10 cellular contexts compared by ENCODE assay signal in genomic region chr2:1653137-1653789, GRCh38.
DNase-seq lines count a peak whose midpoint lies in the region; ATAC-seq, FAIRE-seq and TF ChIP-seq lines count a peak whose summit lies in the region.
"Had no signal": no experiment of that assay in that cellular context is flagged by ENCODE, and none has a peak within 500 bp of the region (broad histone marks: within the 10 kb centered on the region; RNA-seq: fewer than 3 reads in every experiment).

No MANE protein-coding gene starts in this region.

- H3K9me3 ChIP-seq in liver (ENCODE audit: control insufficient read depth in 4 of 4, low read length in 3 of 4), result no peaks in the 10 kb centered on the region
- H3K9me3 ChIP-seq in HepG2 (ENCODE audit: low read length), result no peaks in the 10 kb centered on the region
- H3K9me3 ChIP-seq in esophagus squamous epithelium, result no peaks in the 10 kb centered on the region
- no peaks in the 10 kb centered on the region for H3K9me3 ChIP-seq in muscle layer of duodenum (ENCODE audit: control insufficient read depth in 1 of 2, low read length in 2 of 2)

- TF ChIP-seq CTCF in liver (IDR thresholded peaks at IDR 0.05; ENCODE audit: low read depth, low read length, missing input control) (no peak), HepG2 (CRISPR knock-in tag; IDR thresholded peaks at IDR 0.05) (no peak), esophagus squamous epithelium (IDR thresholded peaks at IDR 0.05) (no peak), osteocyte (IDR thresholded peaks at IDR 0.05) (no peak)

- TF ChIP-seq RAD21 in liver (IDR thresholded peaks at IDR 0.05) (no peak), HepG2 (CRISPR knock-in tag; IDR thresholded peaks at IDR 0.05) (no peak)

- intact Hi-C loops in HepG2 (cut with micrococcal nuclease; ENCODE audit: unreplicated experiment), result no loop called here
- intact Hi-C loops in esophagus squamous epithelium (cut with DNase I), result no loop called here

- POLR2A ChIA-PET in HepG2 (lab: Yijun Ruan, JAX), result no interaction called here

- no peaks in the 10 kb centered on the region for H3K79me2 ChIP-seq in HepG2 (ENCODE audit: insufficient read depth, low read length)

- H3K4me3 ChIP-seq in liver (ENCODE audit: low read depth in 1 of 3, low read length in 3 of 3) (no peak overlapping the region), HepG2 (replicated peaks in 1 of 3; ENCODE audit: insufficient read depth in 1 of 3, low read depth in 2 of 3, low read length in 3 of 3) (no peak overlapping the region), esophagus squamous epithelium (no peak overlapping the region), muscle layer of duodenum (ENCODE audit: low read depth in 1 of 2, low read length in 2 of 2) (no peak overlapping the region)

- no peak overlapping the region for H2AFZ ChIP-seq in HepG2 (ENCODE audit: low read length)

- H4K20me1 ChIP-seq in HepG2 (ENCODE audit: insufficient read depth, low read length), result no peaks in the 10 kb centered on the region

- no peaks in the 10 kb centered on the region for H3K9me3 Mint-ChIP-seq in osteocyte (ENCODE audit: unreplicated experiment)

- in situ Hi-C loops in HepG2 (cut with HindIII; ENCODE audit: extremely low pct_ligation_motif_present, low pct_unique_long_range_greater_than_20kb), result no loop called here

- 81% methylated on average over 20 of the region's 20 CpGs for WGBS in liver
- 39% methylated on average over 20 of the region's 20 CpGs for WGBS in HepG2 (ENCODE audit: low lambda C conversion rate)
- WGBS in esophagus squamous epithelium, 2 donors, result 55 to 61% methylated on average over 15 to 18 of the region's 20 CpGs

- BruUV-seq in HepG2 (replicated peaks; lab: Mats Ljungman, UMichigan), result no TSS peak

- no peak overlapping the region for H3K4me2 ChIP-seq in HepG2 (ENCODE audit: low read depth, low read length)

- no peak for DNase-seq in HepG2 (ENCODE audit: low spot score)
- DNase-seq in esophagus squamous epithelium (lab: John Stamatoyannopoulos, UW), result no peak
- DNase-seq in NK-92 treated with Interleukin-12 subunit alpha and Interleukin-12 subunit beta, amount 100 ng/mL, for 24 hours (lab: John Stamatoyannopoulos, UW), result no peak
- no peak for DNase-seq in NCI-H128 (lab: John Stamatoyannopoulos, UW; ENCODE audit: unreplicated experiment)
- no peak for DNase-seq in osteocyte (ENCODE audit: extremely low spot score, unreplicated experiment)
- DNase-seq: NCI-H774 had no signal

- H3K36me3 Mint-ChIP-seq in osteocyte (ENCODE audit: unreplicated experiment), result peaks cover 44% of the 10 kb centered on the region

- H3K27ac Mint-ChIP-seq in osteocyte (ENCODE audit: unreplicated experiment), result no peak overlapping the region

- no peaks in the 10 kb centered on the region for H3K27me3 Mint-ChIP-seq in osteocyte (ENCODE audit: unreplicated experiment)

- H3K27ac ChIP-seq in liver (ENCODE audit: low read depth in 1 of 2, low read length in 2 of 2) (peak overlapping the region; percentile 25 to 44), HepG2 (ENCODE audit: extremely low read length, insufficient read depth, low read length) (no peak overlapping the region), esophagus squamous epithelium (peak overlapping the region in 3 of 4 donors; percentile 26 to 80 (median 71)), muscle layer of duodenum (ENCODE audit: low read length) (peak overlapping the region; percentile 49)

- no peaks in the 10 kb centered on the region for H3K4me1 ChIP-seq in liver (ENCODE audit: control insufficient read depth in 4 of 4, insufficient read depth in 4 of 4, low read length in 3 of 4)
- no peaks in the 10 kb centered on the region for H3K4me1 ChIP-seq in HepG2 (ENCODE audit: insufficient read depth, low read length)
- peaks cover 0 to 40% (median 16%) of the 10 kb centered on the region in 3 donors for H3K4me1 ChIP-seq in esophagus squamous epithelium
- H3K4me1 ChIP-seq in muscle layer of duodenum (ENCODE audit: control insufficient read depth in 1 of 2, insufficient read depth in 2 of 2, low read length in 2 of 2), result peaks cover 8 to 31% of the 10 kb centered on the region in 2 donors

- H3K9ac ChIP-seq in liver (ENCODE audit: low read depth in 1 of 2, low read length in 2 of 2) (no peak overlapping the region), HepG2 (ENCODE audit: insufficient read depth, low read depth, low read length) (no peak overlapping the region)

- FAIRE-seq in HepG2 (lab: Jason Lieb, UNC), result no peak
- FAIRE-seq: A204.1 had no signal

- CTCF ChIA-PET in HepG2 (lab: Yijun Ruan, JAX; ENCODE audit: low intra/inter-chr PET ratio, low total read pairs), result no interaction called here

- peaks cover 9% of the 10 kb centered on the region for H3K4me1 Mint-ChIP-seq in osteocyte (ENCODE audit: unreplicated experiment)

- H3K36me3 ChIP-seq in liver (ENCODE audit: control insufficient read depth in 4 of 4, insufficient read depth in 3 of 4, low read depth in 1 of 4, low read length in 3 of 4) (no peaks in the 10 kb centered on the region), HepG2 (replicated peaks in 1 of 2; ENCODE audit: control insufficient read depth in 1 of 2, insufficient read depth in 2 of 2, low read length in 2 of 2) (no peaks in the 10 kb centered on the region), esophagus squamous epithelium (peaks cover 0 to 12% (median 7%) of the 10 kb centered on the region in 3 donors), muscle layer of duodenum (ENCODE audit: control insufficient read depth in 1 of 2, insufficient read depth in 2 of 2, low read length in 2 of 2) (peaks cover 0 to 43% of the 10 kb centered on the region in 2 donors)

- H3K4me3 Mint-ChIP-seq in osteocyte (ENCODE audit: unreplicated experiment), result no peak overlapping the region

- ATAC-seq in HepG2 (no peak), HG02973 (IDR thresholded peaks at IDR 0.05; ENCODE audit: unreplicated experiment) (no peak)

- no peaks in the 10 kb centered on the region for H3K27me3 ChIP-seq in liver (ENCODE audit: control insufficient read depth in 4 of 4, insufficient read depth in 4 of 4, low read length in 3 of 4)
- H3K27me3 ChIP-seq in HepG2 (ENCODE audit: control insufficient read depth in 1 of 2, insufficient read depth in 2 of 2, low read length in 2 of 2), result peaks cover 5 to 41% of the 10 kb centered on the region in 2 experiments; a peak in 4 of 5 replicates
- peaks cover 0 to under 1% (median 0%) of the 10 kb centered on the region in 4 donors for H3K27me3 ChIP-seq in esophagus squamous epithelium
- H3K27me3 ChIP-seq in muscle layer of duodenum (ENCODE audit: low read depth, low read length), result no peaks in the 10 kb centered on the region

- TF ChIP-seq POLR2A in HepG2 (IDR thresholded peaks at IDR 0.05; ENCODE audit: insufficient read depth in 1 of 2, low read depth in 2 of 2, low read length in 2 of 2), result no peak
- no peak for TF ChIP-seq POLR2A in esophagus squamous epithelium (IDR thresholded peaks at IDR 0.05)

- TF ChIP-seq EP300 in HepG2 (IDR thresholded peaks at IDR 0.05; ENCODE audit: low read depth in 2 of 2, low read length in 2 of 2), result no peak
- no peak for TF ChIP-seq EP300 in HepG2 (CRISPR knock-in tag; IDR thresholded peaks at IDR 0.05; ENCODE audit: borderline replicate concordance)

TF ChIP-seq in liver, 16 proteins besides CTCF, POLR2A, EP300 and RAD21:
- TF ChIP-seq TAF1 (conservative IDR thresholded peaks at IDR 0.05) (no peak), YY1 (IDR thresholded peaks at IDR 0.05) (no peak), RXRA (IDR thresholded peaks at IDR 0.05) (peak in 1 of 2 donors; percentile 37), NR2F2 (IDR thresholded peaks at IDR 0.05) (peak; percentile 14), JUND (IDR thresholded peaks at IDR 0.05) (no peak), EGR1 (IDR thresholded peaks at IDR 0.05; ENCODE audit: low read depth in 2 of 2) (no peak), ZBTB33 (IDR thresholded peaks at IDR 0.05) (no peak)
TF ChIP-seq in liver: peak in this region for 2.

TF ChIP-seq in HepG2, 621 proteins besides CTCF, POLR2A, EP300 and RAD21:
- TF ChIP-seq HMG20A (CRISPR knock-in tag; IDR thresholded peaks at IDR 0.05; ENCODE audit: borderline replicate concordance), result no peak
- no peak for TF ChIP-seq HOXD1 (CRISPR knock-in tag; IDR thresholded peaks at IDR 0.05)
- no peak for TF ChIP-seq ZNF264 (CRISPR knock-in tag; IDR thresholded peaks at IDR 0.05)
- no peak for TF ChIP-seq TBX2 (CRISPR knock-in tag; IDR thresholded peaks at IDR 0.05; ENCODE audit: borderline replicate concordance)
- no peak for TF ChIP-seq ZNF10 (CRISPR knock-in tag; IDR thresholded peaks at IDR 0.05; ENCODE audit: borderline replicate concordance, low read depth)
- no peak for TF ChIP-seq MTF2 (CRISPR knock-in tag; IDR thresholded peaks at IDR 0.05; ENCODE audit: borderline replicate concordance)
- TF ChIP-seq ZNF792 (CRISPR knock-in tag; IDR thresholded peaks at IDR 0.05), result no peak
- no peak for TF ChIP-seq ZFP36L1 (CRISPR knock-in tag; IDR thresholded peaks at IDR 0.05)
